In the genomic region with DNA sequence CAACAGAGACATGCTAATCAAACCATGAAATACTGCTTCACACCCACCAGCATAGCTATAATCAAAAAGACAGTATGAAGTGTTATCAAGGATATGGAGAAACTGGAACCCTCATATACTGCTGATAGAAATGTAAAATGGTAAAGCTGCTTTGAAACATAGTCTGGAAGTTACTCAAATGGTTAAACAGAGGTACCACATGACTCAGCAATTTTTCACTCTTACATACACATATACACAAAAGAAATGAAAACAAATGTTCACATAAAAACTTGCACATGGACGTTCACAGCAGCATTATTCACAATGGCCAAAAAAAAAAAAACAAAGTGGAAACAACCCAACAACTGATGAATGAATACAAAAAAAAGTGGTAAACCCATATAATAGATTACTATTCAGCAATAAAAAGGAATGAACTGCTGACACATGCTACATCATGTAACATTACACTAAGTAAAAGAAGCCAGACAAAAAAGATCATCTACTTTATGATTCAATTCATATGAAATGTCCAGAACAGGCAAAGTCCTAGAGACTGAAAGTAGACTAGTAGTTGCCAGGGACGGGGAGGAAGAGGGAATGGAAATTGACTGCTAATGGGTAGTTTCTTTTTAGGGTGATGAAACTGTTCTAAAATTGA, we compare ENCODE assay signal across 14 cellular contexts. TPM values are rescaled to one million over a fixed set of nuclear protein-coding genes. Genes with fewer than 3 reads are reported as not detected.
DNase-seq lines count a peak whose midpoint lies in the region; ATAC-seq and TF ChIP-seq lines count a peak whose summit lies in the region.
"Had no signal": no experiment of that assay in that cellular context is flagged by ENCODE, and none has a peak within 500 bp of the region (broad histone marks: within the 10 kb centered on the region; RNA-seq: fewer than 3 reads in every experiment).

No MANE protein-coding gene starts in this region.

- no peaks in the 10 kb centered on the region for H3K27me3 Mint-ChIP-seq in CD4-positive, alpha-beta T cell
- H3K27me3 Mint-ChIP-seq in activated naive CD8-positive, alpha-beta T cell treated with anti-CD3 and anti-CD28 coated beads for 36 hours: no peaks in the 10 kb centered on the region
- H3K27me3 Mint-ChIP-seq: naive thymus-derived CD4-positive, alpha-beta T cell had no signal

- H3F3A ChIP-seq in GM23248 (ENCODE audit: insufficient read depth): peaks cover 22% of the 10 kb centered on the region

- no peak overlapping the region for H2AFZ ChIP-seq in GM23248

- POLR2A ChIA-PET in CD4-positive, alpha-beta T cell (lab: Charles Lee): interaction anchor here (1.2 kb wide), 1 partner anchor 14 kb away, joined by 3 read pairs; no protein-coding TSS in a partner anchor

- H3K36me3 ChIP-seq in GM23248 (ENCODE audit: low read depth): no peaks in the 10 kb centered on the region

- peaks cover 34% of the 10 kb centered on the region for H3K36me3 Mint-ChIP-seq in CD4-positive, alpha-beta T cell (ENCODE audit: low read depth)
- peaks cover 53% of the 10 kb centered on the region for H3K36me3 Mint-ChIP-seq in activated naive CD8-positive, alpha-beta T cell treated with anti-CD3 and anti-CD28 coated beads for 36 hours

- peak overlapping the region; percentile 27 for H3K4me2 ChIP-seq in GM23248 (ENCODE audit: unreplicated experiment)
- H3K4me2 ChIP-seq: BLaER1 treated with 17β-estradiol and CSF1 and Interleukin-3, amounts not matched to agents 10 nM and 100 nM had no signal

- CTCF ChIA-PET in CD4-positive, alpha-beta T cell (lab: Charles Lee): interaction anchor here (0.6 kb wide), 1 partner anchor 16 kb away, joined by 3 read pairs; no protein-coding TSS in a partner anchor

- peak overlapping the region; percentile 12 for H3K4me3 ChIP-seq in GM23248
- H3K4me3 ChIP-seq: BLaER1 treated with 17β-estradiol and CSF1 and Interleukin-3, amounts not matched to agents 10 nM and 100 nM had no signal

- no peaks in the 10 kb centered on the region for H3K27me3 ChIP-seq in CD4-positive, alpha-beta T cell (ENCODE audit: control insufficient read depth, insufficient read depth, low read length)
- H3K27me3 ChIP-seq in GM23248 (replicated peaks; ENCODE audit: insufficient read depth): no peaks in the 10 kb centered on the region
- H3K27me3 ChIP-seq: BLaER1 treated with 17β-estradiol and CSF1 and Interleukin-3, amounts not matched to agents 10 nM and 100 nM had no signal

- peaks cover 2% of the 10 kb centered on the region for H3K9me3 Mint-ChIP-seq in CD4-positive, alpha-beta T cell
- H3K9me3 Mint-ChIP-seq in activated naive CD8-positive, alpha-beta T cell treated with anti-CD3 and anti-CD28 coated beads for 36 hours: peaks cover 19% of the 10 kb centered on the region

- in situ Hi-C loops in GM23248 (cut with MboI): no loop called here

- peaks cover 26% of the 10 kb centered on the region for H3K4me1 ChIP-seq in GM23248 (ENCODE audit: insufficient read depth)

- no peaks in the 10 kb centered on the region for H3K9me2 ChIP-seq in GM23248 (ENCODE audit: insufficient read depth)

- H3K4me1 Mint-ChIP-seq in CD4-positive, alpha-beta T cell (ENCODE audit: low read depth): peaks cover 84% of the 10 kb centered on the region
- H3K4me1 Mint-ChIP-seq in activated naive CD8-positive, alpha-beta T cell treated with anti-CD3 and anti-CD28 coated beads for 36 hours: peaks cover 63% of the 10 kb centered on the region

- peaks cover 30% of the 10 kb centered on the region for H4K20me1 ChIP-seq in GM23248 (ENCODE audit: insufficient read depth)

- H3K79me2 ChIP-seq in GM23248 (ENCODE audit: insufficient read depth): peaks cover 100% of the 10 kb centered on the region

- no peak overlapping the region for H3K27ac ChIP-seq in CD4-positive, alpha-beta T cell (ENCODE audit: low read depth, low read length)
- H3K27ac ChIP-seq in GM23248: peak overlapping the region; percentile 57
- H3K27ac ChIP-seq: BLaER1 treated with 17β-estradiol and CSF1 and Interleukin-3, amounts not matched to agents 10 nM and 100 nM had no signal

- no peak for ATAC-seq in CD4-positive, alpha-beta T cell (ENCODE audit: poor library complexity)
- ATAC-seq in GM21619 (IDR thresholded peaks at IDR 0.05; ENCODE audit: unreplicated experiment): no peak
- ATAC-seq in GM18520 (IDR thresholded peaks at IDR 0.05; ENCODE audit: unreplicated experiment): no peak
- ATAC-seq: naive thymus-derived CD4-positive, alpha-beta T cell had no signal

- H3K27ac Mint-ChIP-seq in CD4-positive, alpha-beta T cell: peak overlapping the region; percentile 52
- H3K27ac Mint-ChIP-seq in activated naive CD8-positive, alpha-beta T cell treated with anti-CD3 and anti-CD28 coated beads for 36 hours: peak overlapping the region; percentile 39

- H3K9ac ChIP-seq in GM23248: peak overlapping the region; percentile 20
- H3K9ac ChIP-seq: BLaER1 treated with 17β-estradiol and CSF1 and Interleukin-3, amounts not matched to agents 10 nM and 100 nM had no signal

- no peak for TF ChIP-seq CTCF in CD4-positive, alpha-beta T cell (IDR thresholded peaks at IDR 0.05)

- no peaks in the 10 kb centered on the region for H3K9me3 ChIP-seq in CD4-positive, alpha-beta T cell (ENCODE audit: control insufficient read depth, low read length)
- no peaks in the 10 kb centered on the region for H3K9me3 ChIP-seq in GM23248 (ENCODE audit: low read depth)

- intact Hi-C loops in CD4-positive, alpha-beta T cell (cut with DNase I, micrococcal nuclease): no loop called here

- no peak overlapping the region for H3K4me3 Mint-ChIP-seq in CD4-positive, alpha-beta T cell
- H3K4me3 Mint-ChIP-seq in activated naive CD8-positive, alpha-beta T cell treated with anti-CD3 and anti-CD28 coated beads for 36 hours: peak overlapping the region; percentile 32

- DNase-seq in CD4-positive, alpha-beta T cell: no peak
- DNase-seq in GM23248: peak; percentile 82
- no peak for DNase-seq in activated naive CD8-positive, alpha-beta T cell treated with anti-CD3 and anti-CD28 coated beads for 36 hours
- DNase-seq in iris pigment epithelial cell (ENCODE audit: low read depth): peak; percentile 65
- no peak for DNase-seq in hepatic stellate cell (ENCODE audit: low spot score)
- DNase-seq in NCI-H1694 (lab: John Stamatoyannopoulos, UW): no peak
- DNase-seq: aorta; naive thymus-derived CD4-positive, alpha-beta T cell; NCI-H1105; NCI-H82; small intestine had no signal

- WGBS in GM23248 (ENCODE audit: low coverage in 1 of 2, low lambda C conversion rate in 2 of 2, missing lambda C conversion rate in 2 of 2), 2 experiments: 18 to 20% methylated on average over 2 of the region's 2 CpGs

RNA-seq across cellular contexts. Expression of a gene that starts 23.2 kb away (rescaled TPM):
- total RNA-seq in CD4-positive, alpha-beta T cell: 10 to 100 TPM; 30.9 to 34.0 TPM
- total RNA-seq in GM23248 (2014; rRNA removed; shearing (Covaris generic)): 23.1 and 33.1 TPM in 2 replicates
- 46.8 and 50.3 TPM in 2 replicates for polyA plus RNA-seq in GM23248 (2016; fragmentation: Nextera tagmentation; extraction: Ambion mirVana)
- 10 to 100 TPM; 33.8 to 34.3 TPM for total RNA-seq in activated naive CD8-positive, alpha-beta T cell treated with anti-CD3 and anti-CD28 coated beads for 36 hours

Comparison
In these comparisons a context has a peak if more than half of its experiments do, and no peak if none do; other contexts are left out.
1. DNase-seq: peak in GM23248 (single experiment) and iris pigment epithelial cell (single experiment); none in CD4-positive, alpha-beta T cell (0 of 10), activated naive CD8-positive, alpha-beta T cell treated with anti-CD3 and anti-CD28 coated beads for 36 hours (single experiment), hepatic stellate cell (single experiment) and NCI-H1694 (single experiment).